20 cellular contexts compared by ENCODE assay signal in the genomic region with DNA sequence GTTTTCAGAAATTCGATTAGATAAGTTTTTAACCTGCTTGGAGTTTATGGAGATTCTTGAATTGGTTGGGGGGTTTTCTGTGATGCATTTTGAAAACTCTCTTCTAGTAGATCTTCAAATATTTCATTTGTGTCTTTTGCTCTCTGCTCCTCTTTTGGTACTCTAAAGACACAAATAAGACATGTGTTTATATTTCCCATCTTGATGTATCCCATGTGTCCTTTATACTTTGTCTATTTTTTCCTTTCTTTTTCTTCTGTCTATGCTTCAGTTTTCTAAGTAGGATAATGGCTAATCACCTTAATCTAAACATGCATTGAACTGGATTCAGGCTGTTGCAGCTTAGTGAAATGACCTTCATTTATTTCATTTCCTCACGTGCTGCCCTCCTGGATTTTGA.
"Had no signal": no experiment of that assay in that cellular context is flagged by ENCODE, and none has a peak within 500 bp of the region (broad histone marks: within the 10 kb centered on the region; RNA-seq: fewer than 3 reads in every experiment).

No MANE protein-coding gene starts in this region.

- H3K9me3 Mint-ChIP-seq: T-cell had no signal

- H3K27ac Mint-ChIP-seq: T-cell had no signal

- DNase-seq: IMR-90, Karpas-422, KG1, MG63, NCI-H1092 treated with DMSO at 0.1 percent for 48 hours, NCI-H1436, NCI-H187, NCI-H2029, NCI-H2081 treated with DMSO at 0.1 percent for 48 hours, NCI-H2171, NCI-H226, NCI-H446, NCI-H510A treated with DMSO at 0.1 percent for 48 hours, NCI-H526, Right ventricle myocardium superior, RPMI8226, SK-N-SH, SW 1271, T-cell had no signal

- FAIRE-seq: RCC 7860 had no signal

- H3K9me3 ChIP-seq: MG63, SK-N-SH had no signal

- H3K4me2 ChIP-seq: SK-N-SH had no signal

- H3K4me3 ChIP-seq: MG63 had no signal

- H3K9ac ChIP-seq: SK-N-SH had no signal

- H3K27me3 ChIP-seq: MG63 had no signal

- H3K36me3 Mint-ChIP-seq: T-cell had no signal

- H3K4me3 Mint-ChIP-seq: T-cell had no signal

- H3K36me3 ChIP-seq: MG63 had no signal
